In the genomic region with DNA sequence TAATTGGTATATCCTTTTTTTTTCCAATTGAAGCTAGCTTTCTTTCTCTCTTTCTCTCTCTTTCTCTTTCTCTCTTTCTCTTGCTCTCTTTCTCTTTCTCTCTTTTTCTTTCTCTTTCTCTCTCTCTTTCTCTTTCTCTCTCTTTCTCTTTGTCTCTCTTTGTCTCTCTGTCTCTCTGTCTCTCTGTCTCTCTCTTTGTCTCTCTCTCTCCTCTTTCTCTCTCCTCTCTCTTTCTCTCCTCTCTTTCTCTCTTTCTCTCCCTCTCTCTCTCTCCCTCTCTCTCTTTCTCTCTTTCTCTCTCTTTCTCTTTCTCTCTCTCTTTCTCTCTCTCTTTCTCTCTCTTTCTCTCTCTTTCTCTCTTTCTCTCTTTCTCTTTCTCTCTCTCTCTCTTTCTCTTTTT, we compare ENCODE assay signal across 30 cellular contexts.
DNase-seq lines count a peak whose midpoint lies in the region; ATAC-seq, FAIRE-seq and TF ChIP-seq lines count a peak whose summit lies in the region.
"Had no signal": no experiment of that assay in that cellular context is flagged by ENCODE, and none has a peak within 500 bp of the region (broad histone marks: within the 10 kb centered on the region; RNA-seq: fewer than 3 reads in every experiment).

No MANE protein-coding gene starts in this region.

- peaks cover 15 to 21% of the 10 kb centered on the region in 2 donors for H3K9me3 Mint-ChIP-seq in activated naive CD4-positive, alpha-beta T cell treated with anti-CD3 and anti-CD28 coated beads, Interleukin-2, amount 50 U/mL, for 72 hours
- H3K9me3 Mint-ChIP-seq in activated naive CD4-positive, alpha-beta T cell treated with anti-CD3 and anti-CD28 coated beads for 36 hours = peaks cover 23% of the 10 kb centered on the region
- H3K9me3 Mint-ChIP-seq in WTC11 = peaks cover 9% of the 10 kb centered on the region
- H3K9me3 Mint-ChIP-seq in stimulated activated effector memory CD8-positive, alpha-beta T cell treated with anti-CD3 and anti-CD28 coated beads, Interleukin-12 subunit alpha, Interleukin-12 subunit beta, amount 100 ng/mL, for 72 hours = peaks cover 5% of the 10 kb centered on the region

- H3K36me3 Mint-ChIP-seq in activated naive CD4-positive, alpha-beta T cell treated with anti-CD3 and anti-CD28 coated beads, Interleukin-2, amount 50 U/mL, for 72 hours = peaks cover 13 to 26% of the 10 kb centered on the region in 2 donors
- H3K36me3 Mint-ChIP-seq in activated naive CD4-positive, alpha-beta T cell treated with anti-CD3 and anti-CD28 coated beads for 36 hours (ENCODE audit: low read depth) = peaks cover 37% of the 10 kb centered on the region
- no peaks in the 10 kb centered on the region for H3K36me3 Mint-ChIP-seq in WTC11
- peaks cover 37% of the 10 kb centered on the region for H3K36me3 Mint-ChIP-seq in stimulated activated effector memory CD8-positive, alpha-beta T cell treated with anti-CD3 and anti-CD28 coated beads, Interleukin-12 subunit alpha, Interleukin-12 subunit beta, amount 100 ng/mL, for 72 hours

- DNase-seq in activated naive CD4-positive, alpha-beta T cell treated with anti-CD3 and anti-CD28 coated beads, Interleukin-2, amount 50 U/mL, for 72 hours (ENCODE audit: low spot score in 2 of 2) = no peak
- DNase-seq in activated naive CD4-positive, alpha-beta T cell treated with anti-CD3 and anti-CD28 coated beads for 36 hours = no peak
- DNase-seq in WTC11 (ENCODE audit: low spot score) (no peak), K562 (ENCODE audit: extremely low read depth in 1 of 4, low spot score in 3 of 4) (no peak), kidney glomerular epithelial cell (lab: John Stamatoyannopoulos, UW) (no peak)
- no peak for DNase-seq in stimulated activated effector memory CD8-positive, alpha-beta T cell treated with anti-CD3 and anti-CD28 coated beads, Interleukin-12 subunit alpha, Interleukin-12 subunit beta, amount 100 ng/mL, for 72 hours (ENCODE audit: low spot score in 2 of 2)
- DNase-seq: activated CD4-positive, CD25-positive, alpha-beta regulatory T cell treated with anti-CD3 and anti-CD28 coated beads, Interleukin-2, amount 50 U/mL, for 72 hours; body of pancreas; Caco-2; esophagus squamous epithelium; foreskin keratinocyte; heart left ventricle; KG1; left ventricle myocardium superior; NCI-H1105 treated with DMSO at 0.1 percent for 48 hours; NCI-H1930; NCI-H524; nucleus accumbens; OCI-M1; right lobe of liver; spleen; trophoblast cell had no signal

- H3K79me2 ChIP-seq in K562 (ENCODE audit: control insufficient read depth, insufficient read depth, low read length) = no peaks in the 10 kb centered on the region

- no peak for TF ChIP-seq EP300 in K562 (IDR thresholded peaks at IDR 0.05; ENCODE audit: low read length)

- H3K4me3 Mint-ChIP-seq in activated naive CD4-positive, alpha-beta T cell treated with anti-CD3 and anti-CD28 coated beads for 36 hours = no peak overlapping the region
- H3K4me3 Mint-ChIP-seq in WTC11 = no peak overlapping the region
- H3K4me3 Mint-ChIP-seq in stimulated activated effector memory CD8-positive, alpha-beta T cell treated with anti-CD3 and anti-CD28 coated beads, Interleukin-12 subunit alpha, Interleukin-12 subunit beta, amount 100 ng/mL, for 72 hours = peak overlapping the region; percentile 66

- no peak for TF ChIP-seq CTCF in WTC11 (IDR thresholded peaks at IDR 0.05)
- no peak for TF ChIP-seq CTCF in K562 (IDR thresholded peaks at IDR 0.05 in 2 of 3, conservative IDR thresholded peaks at IDR 0.05 in 1 of 3; ENCODE audit: insufficient read depth in 2 of 3, low read depth in 1 of 3, low read length in 3 of 3)

- no peak overlapping the region for H3K4me2 ChIP-seq in K562 (ENCODE audit: insufficient read depth, low read length)
- H3K4me2 ChIP-seq: BLaER1 had no signal

- no peak overlapping the region for H3K9ac ChIP-seq in K562 (ENCODE audit: insufficient read depth in 1 of 2, low read depth in 2 of 2, low read length in 2 of 2)
- H3K9ac ChIP-seq: BLaER1 had no signal

- no peak for FAIRE-seq in K562 (lab: Jason Lieb, UNC)
- FAIRE-seq: GM12892, H54, keratinocyte had no signal

- POLR2A ChIA-PET in WTC11 (lab: Charles Lee) = no interaction called here
- POLR2A ChIA-PET in K562 (lab: Yijun Ruan, JAX) = no interaction called here

- no TSS peak for BruUV-seq in K562 (replicated peaks; lab: Mats Ljungman, UMichigan)

- no peak for ATAC-seq in activated naive CD4-positive, alpha-beta T cell treated with anti-CD3 and anti-CD28 coated beads, Interleukin-2, amount 50 U/mL, for 72 hours
- no peak for ATAC-seq in WTC11
- ATAC-seq in K562 = no peak
- ATAC-seq in stimulated activated effector memory CD8-positive, alpha-beta T cell treated with anti-CD3 and anti-CD28 coated beads, Interleukin-12 subunit alpha, Interleukin-12 subunit beta, amount 100 ng/mL, for 72 hours = no peak
- ATAC-seq in HG03457 (IDR thresholded peaks at IDR 0.05; ENCODE audit: unreplicated experiment) = no peak
- ATAC-seq: body of pancreas, foreskin keratinocyte, heart left ventricle, left ventricle myocardium superior, right lobe of liver had no signal

- peak overlapping the region; percentile 38 to 88 for H3K27ac Mint-ChIP-seq in activated naive CD4-positive, alpha-beta T cell treated with anti-CD3 and anti-CD28 coated beads, Interleukin-2, amount 50 U/mL, for 72 hours
- no peak overlapping the region for H3K27ac Mint-ChIP-seq in activated naive CD4-positive, alpha-beta T cell treated with anti-CD3 and anti-CD28 coated beads for 36 hours
- no peak overlapping the region; the same call in 1 of the 2 replicates for H3K27ac Mint-ChIP-seq in WTC11
- peak overlapping the region; percentile 95 for H3K27ac Mint-ChIP-seq in stimulated activated effector memory CD8-positive, alpha-beta T cell treated with anti-CD3 and anti-CD28 coated beads, Interleukin-12 subunit alpha, Interleukin-12 subunit beta, amount 100 ng/mL, for 72 hours
- H3K27ac Mint-ChIP-seq: progenitor cell of endocrine pancreas had no signal

- no peaks in the 10 kb centered on the region for H3K27me3 Mint-ChIP-seq in activated naive CD4-positive, alpha-beta T cell treated with anti-CD3 and anti-CD28 coated beads for 36 hours (ENCODE audit: low read depth)
- peaks cover 6% of the 10 kb centered on the region for H3K27me3 Mint-ChIP-seq in WTC11 (ENCODE audit: low read depth)

- no peak overlapping the region for H2AFZ ChIP-seq in K562 (ENCODE audit: low read depth, low read length)

- H4K20me1 ChIP-seq in K562 (replicated peaks; ENCODE audit: control insufficient read depth, insufficient read depth, low read length) = no peaks in the 10 kb centered on the region
- H4K20me1 ChIP-seq: BLaER1 had no signal

- peaks cover 30% of the 10 kb centered on the region for H3K4me1 Mint-ChIP-seq in activated naive CD4-positive, alpha-beta T cell treated with anti-CD3 and anti-CD28 coated beads for 36 hours (ENCODE audit: low read depth)
- H3K4me1 Mint-ChIP-seq in WTC11 = peaks cover 35% of the 10 kb centered on the region
- H3K4me1 Mint-ChIP-seq in stimulated activated effector memory CD8-positive, alpha-beta T cell treated with anti-CD3 and anti-CD28 coated beads, Interleukin-12 subunit alpha, Interleukin-12 subunit beta, amount 100 ng/mL, for 72 hours = peaks cover 40% of the 10 kb centered on the region

- H3K36me3 ChIP-seq in K562 (ENCODE audit: control insufficient read depth, insufficient read depth, low read length) = no peaks in the 10 kb centered on the region
- H3K36me3 ChIP-seq: adrenal gland, BLaER1, esophagus squamous epithelium, heart left ventricle, right lobe of liver, spleen had no signal

- CTCF ChIA-PET in activated naive CD4-positive, alpha-beta T cell treated with anti-CD3 and anti-CD28 coated beads for 36 hours (lab: Charles Lee) = no interaction called here
- CTCF ChIA-PET in WTC11 (lab: Charles Lee) = no interaction called here
- CTCF ChIA-PET in K562 (lab: Yijun Ruan, JAX; ENCODE audit: low intra/inter-chr PET ratio) = no interaction called here

- TF ChIP-seq POLR2A in K562 (conservative IDR thresholded peaks at IDR 0.05) = no peak

- no peaks in the 10 kb centered on the region for H3K9me3 ChIP-seq in K562 (replicated peaks; ENCODE audit: control insufficient read depth, insufficient read depth, low read depth, low read length)
- H3K9me3 ChIP-seq: adrenal gland, BLaER1, body of pancreas, Caco-2, esophagus squamous epithelium, right lobe of liver had no signal

- no peaks in the 10 kb centered on the region; a peak in 1 of 5 replicates for H3K27me3 ChIP-seq in K562 (ENCODE audit: control insufficient read depth in 2 of 2, insufficient read depth in 2 of 2, low read length in 2 of 2)
- H3K27me3 ChIP-seq: adrenal gland, BLaER1, body of pancreas, esophagus squamous epithelium, foreskin keratinocyte, heart left ventricle, right lobe of liver, spleen had no signal

- H3K4me1 ChIP-seq in K562 (replicated peaks in 1 of 2; ENCODE audit: control insufficient read depth in 2 of 2, insufficient read depth in 2 of 2, low read length in 2 of 2) = no peaks in the 10 kb centered on the region
- H3K4me1 ChIP-seq: adrenal gland, body of pancreas, Caco-2, esophagus squamous epithelium, foreskin keratinocyte, heart left ventricle, right lobe of liver, spleen had no signal

- H3K27ac ChIP-seq in K562 (ENCODE audit: extremely low read depth, low read depth, low read length) = no peak overlapping the region
- H3K27ac ChIP-seq: adrenal gland, BLaER1, body of pancreas, esophagus squamous epithelium, foreskin keratinocyte, heart left ventricle, right lobe of liver, RWPE1, spleen had no signal

- no peaks in the 10 kb centered on the region for H3K9me1 ChIP-seq in K562 (ENCODE audit: control insufficient read depth, insufficient read depth, low read length)

- in situ Hi-C loops in K562 (cut with MboI) = loop anchor here (10.0 kb wide), 1 partner anchor 453 kb away; no protein-coding TSS in a partner anchor

- TF ChIP-seq RAD21 in K562 (CRISPR knock-in tag; conservative IDR thresholded peaks at IDR 0.05 in 1 of 2, IDR thresholded peaks at IDR 0.05 in 1 of 2) = no peak

- H3K4me3 ChIP-seq in K562 = no peak overlapping the region
- H3K4me3 ChIP-seq: adrenal gland, BLaER1, body of pancreas, esophagus squamous epithelium, heart left ventricle, right lobe of liver, spleen had no signal

- intact Hi-C loops in activated naive CD4-positive, alpha-beta T cell treated with anti-CD3 and anti-CD28 coated beads for 36 hours (cut with micrococcal nuclease) = no loop called here
- intact Hi-C loops in K562 (cut with micrococcal nuclease) = no loop called here

TF ChIP-seq in WTC11, 78 proteins besides CTCF, POLR2A, EP300 and RAD21 (continues in another document):
- TF ChIP-seq TEAD4 (CRISPR knock-in tag; IDR thresholded peaks at IDR 0.05) = no peak

Comparison
In these comparisons a context has a peak if more than half of its experiments do, and no peak if none do; other contexts are left out.
1. H3K27ac Mint-ChIP-seq: peak in activated naive CD4-positive, alpha-beta T cell treated with anti-CD3 and anti-CD28 coated beads, Interleukin-2, amount 50 U/mL, for 72 hours (2 of 2) and stimulated activated effector memory CD8-positive, alpha-beta T cell treated with anti-CD3 and anti-CD28 coated beads, Interleukin-12 subunit alpha, Interleukin-12 subunit beta, amount 100 ng/mL, for 72 hours (single experiment); none in activated naive CD4-positive, alpha-beta T cell treated with anti-CD3 and anti-CD28 coated beads for 36 hours (single experiment) and WTC11 (single experiment).